ENCODE assay signal across 7 cellular contexts in the genomic region with DNA sequence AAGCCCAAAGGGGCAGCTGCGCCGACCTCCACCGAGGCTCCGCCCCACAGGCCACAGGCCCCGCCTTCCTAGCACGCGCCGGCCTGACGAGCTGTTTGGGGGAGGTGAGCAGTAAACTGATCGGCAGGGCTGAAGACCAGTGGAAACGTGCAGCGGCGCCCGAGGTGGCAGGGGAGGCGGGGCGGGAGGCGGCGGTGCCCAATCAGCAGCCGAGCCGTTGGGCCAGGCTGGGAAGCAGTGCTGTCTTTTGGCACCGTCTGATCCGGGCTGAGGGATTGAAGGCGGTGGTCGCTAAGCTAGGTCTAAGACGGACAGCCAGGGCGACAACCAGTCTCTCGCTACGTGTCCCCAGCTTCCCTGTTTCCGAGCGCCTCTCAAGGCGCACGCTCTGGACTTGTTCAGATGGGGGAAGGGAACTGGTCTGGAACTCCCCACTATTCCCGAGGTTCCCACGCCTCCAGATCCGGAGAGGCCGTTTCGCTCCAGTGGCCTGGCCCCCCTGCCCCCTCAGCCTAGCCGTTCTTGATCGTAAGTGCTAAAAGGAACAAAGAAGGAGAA. TPM values are rescaled to one million over a fixed set of nuclear protein-coding genes. Genes with fewer than 3 reads are reported as not detected.
A peak's percentile ranks its signal among the peaks of the same experiment; 100 is the strongest.
DNase-seq lines count a peak whose midpoint lies in the region; ATAC-seq and TF ChIP-seq lines count a peak whose summit lies in the region.

A gene with protein sequence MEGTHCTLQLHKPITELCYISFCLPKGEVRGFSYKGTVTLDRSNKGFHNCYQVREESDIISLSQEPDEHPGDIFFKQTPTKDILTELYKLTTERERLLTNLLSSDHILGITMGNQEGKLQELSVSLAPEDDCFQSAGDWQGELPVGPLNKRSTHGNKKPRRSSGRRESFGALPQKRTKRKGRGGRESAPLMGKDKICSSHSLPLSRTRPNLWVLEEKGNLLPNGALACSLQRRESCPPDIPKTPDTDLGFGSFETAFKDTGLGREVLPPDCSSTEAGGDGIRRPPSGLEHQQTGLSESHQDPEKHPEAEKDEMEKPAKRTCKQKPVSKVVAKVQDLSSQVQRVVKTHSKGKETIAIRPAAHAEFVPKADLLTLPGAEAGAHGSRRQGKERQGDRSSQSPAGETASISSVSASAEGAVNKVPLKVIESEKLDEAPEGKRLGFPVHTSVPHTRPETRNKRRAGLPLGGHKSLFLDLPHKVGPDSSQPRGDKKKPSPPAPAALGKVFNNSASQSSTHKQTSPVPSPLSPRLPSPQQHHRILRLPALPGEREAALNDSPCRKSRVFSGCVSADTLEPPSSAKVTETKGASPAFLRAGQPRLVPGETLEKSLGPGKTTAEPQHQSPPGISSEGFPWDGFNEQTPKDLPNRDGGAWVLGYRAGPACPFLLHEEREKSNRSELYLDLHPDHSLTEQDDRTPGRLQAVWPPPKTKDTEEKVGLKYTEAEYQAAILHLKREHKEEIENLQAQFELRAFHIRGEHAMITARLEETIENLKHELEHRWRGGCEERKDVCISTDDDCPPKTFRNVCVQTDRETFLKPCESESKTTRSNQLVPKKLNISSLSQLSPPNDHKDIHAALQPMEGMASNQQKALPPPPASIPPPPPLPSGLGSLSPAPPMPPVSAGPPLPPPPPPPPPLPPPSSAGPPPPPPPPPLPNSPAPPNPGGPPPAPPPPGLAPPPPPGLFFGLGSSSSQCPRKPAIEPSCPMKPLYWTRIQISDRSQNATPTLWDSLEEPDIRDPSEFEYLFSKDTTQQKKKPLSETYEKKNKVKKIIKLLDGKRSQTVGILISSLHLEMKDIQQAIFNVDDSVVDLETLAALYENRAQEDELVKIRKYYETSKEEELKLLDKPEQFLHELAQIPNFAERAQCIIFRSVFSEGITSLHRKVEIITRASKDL (N-terminal part only) (minus strand): TSS at position 11 of the 558 bp plus-strand sequence. CDS start 39,800 bp downstream, outside the sequence.

- peak within 1 kb of the TSS; percentile 53 for H3K27ac Mint-ChIP-seq in activated CD8-positive, alpha-beta T cell treated with anti-CD3 and anti-CD28 coated beads, Interleukin-2, amount 10 ng/mL, durations not matched to agents 7 days and 5 days

- peaks cover 15% of the 10 kb centered on the region for H3K27me3 Mint-ChIP-seq in activated CD8-positive, alpha-beta T cell treated with anti-CD3 and anti-CD28 coated beads, Interleukin-2, amount 10 ng/mL, durations not matched to agents 7 days and 5 days (ENCODE audit: low read depth)

- peak; percentile 72 for DNase-seq in NCI-H510A (lab: John Stamatoyannopoulos, UW)
- peak; percentile 89 for DNase-seq in activated CD8-positive, alpha-beta T cell treated with anti-CD3 and anti-CD28 coated beads, Interleukin-2, amount 10 ng/mL, durations not matched to agents 7 days and 5 days
- peak; percentile 98 for DNase-seq in ecto neural progenitor cell (ENCODE audit: low spot score)
- DNase-seq in stimulated activated CD4-positive, alpha-beta T cell treated with anti-CD3 and anti-CD28 coated beads, Interleukin-1b, Interleukin-23, amount 100 ng/mL, for 48 hours: peak; percentile 92

- WGBS in liver: 5% methylated on average over 39 of the region's 39 CpGs

- peak within 1 kb of the TSS; percentile 8 to 45 (median 16) for H3K4me3 ChIP-seq in liver (ENCODE audit: low read depth in 1 of 3, low read length in 3 of 3)

- CTCF ChIA-PET in activated CD8-positive, alpha-beta T cell treated with anti-CD3 and anti-CD28 coated beads, Interleukin-2, amount 10 ng/mL, durations not matched to agents 7 days and 5 days (lab: Charles Lee): interaction anchor here (0.6 to 1.0 kb wide), 2 partner anchors 21 to 31 kb away, joined by 3 read pairs; no protein-coding TSS in a partner anchor

- H3K4me1 ChIP-seq in liver (ENCODE audit: control insufficient read depth in 4 of 4, insufficient read depth in 4 of 4, low read length in 3 of 4): peaks cover 0 to 5% (median 0%) of the 10 kb centered on the region in 4 donors

- H3K4me3 Mint-ChIP-seq in activated CD8-positive, alpha-beta T cell treated with anti-CD3 and anti-CD28 coated beads, Interleukin-2, amount 10 ng/mL, durations not matched to agents 7 days and 5 days: peak within 1 kb of the TSS; percentile 69

- H3K36me3 Mint-ChIP-seq in activated CD8-positive, alpha-beta T cell treated with anti-CD3 and anti-CD28 coated beads, Interleukin-2, amount 10 ng/mL, durations not matched to agents 7 days and 5 days (ENCODE audit: low read depth): no peaks in the 10 kb centered on the region

- peaks cover 0 to 15% (median 3%) of the 10 kb centered on the region in 4 donors for H3K27me3 ChIP-seq in liver (ENCODE audit: control insufficient read depth in 4 of 4, insufficient read depth in 4 of 4, low read length in 3 of 4)

- POLR2A ChIA-PET in activated CD8-positive, alpha-beta T cell treated with anti-CD3 and anti-CD28 coated beads, Interleukin-2, amount 10 ng/mL, durations not matched to agents 7 days and 5 days (lab: Charles Lee): interaction anchor here (0.9 kb wide), 1 partner anchor 10 kb away, joined by 3 read pairs; no protein-coding TSS in a partner anchor

- ATAC-seq in GM18868 (IDR thresholded peaks at IDR 0.05; ENCODE audit: unreplicated experiment) (peak; percentile 99), HG03097 (IDR thresholded peaks at IDR 0.05; ENCODE audit: low FRiP score, unreplicated experiment) (peak; percentile 85)
- ATAC-seq in activated CD8-positive, alpha-beta T cell treated with anti-CD3 and anti-CD28 coated beads, Interleukin-2, amount 10 ng/mL, durations not matched to agents 7 days and 5 days: peak; percentile 100

- peaks cover 12% of the 10 kb centered on the region for H3K4me1 Mint-ChIP-seq in activated CD8-positive, alpha-beta T cell treated with anti-CD3 and anti-CD28 coated beads, Interleukin-2, amount 10 ng/mL, durations not matched to agents 7 days and 5 days (ENCODE audit: low read depth)

- no peaks in the 10 kb centered on the region for H3K9me3 Mint-ChIP-seq in activated CD8-positive, alpha-beta T cell treated with anti-CD3 and anti-CD28 coated beads, Interleukin-2, amount 10 ng/mL, durations not matched to agents 7 days and 5 days (ENCODE audit: insufficient read depth)

- no peak for TF ChIP-seq CTCF in liver (IDR thresholded peaks at IDR 0.05; ENCODE audit: low read depth, low read length, missing input control)

- no peaks in the 10 kb centered on the region for H3K36me3 ChIP-seq in liver (ENCODE audit: control insufficient read depth in 4 of 4, insufficient read depth in 3 of 4, low read depth in 1 of 4, low read length in 3 of 4)

- H3K9ac ChIP-seq in liver (ENCODE audit: low read depth in 1 of 2, low read length in 2 of 2): no peak within 1 kb of the TSS

- TF ChIP-seq RAD21 in liver (IDR thresholded peaks at IDR 0.05): no peak

- no peak within 1 kb of the TSS for H3K27ac ChIP-seq in liver (ENCODE audit: low read depth in 1 of 2, low read length in 2 of 2)

- no peaks in the 10 kb centered on the region for H3K9me3 ChIP-seq in liver (ENCODE audit: control insufficient read depth in 4 of 4, low read length in 3 of 4)

TF ChIP-seq in liver, 16 proteins besides CTCF, POLR2A, EP300 and RAD21:
- TF ChIP-seq HNF4G (IDR thresholded peaks at IDR 0.05): no peak
- TF ChIP-seq SP1 (IDR thresholded peaks at IDR 0.05): peak; percentile 72
- no peak for TF ChIP-seq RXRA (IDR thresholded peaks at IDR 0.05)
- TF ChIP-seq FOXA1 (IDR thresholded peaks at IDR 0.05): no peak

RNA-seq across cellular contexts. Expression of the gene that starts here (rescaled TPM):
- under 1 TPM in 1 of 2 experiments, not detected in 1; 0.05 TPM for total RNA-seq in activated CD8-positive, alpha-beta T cell treated with anti-CD3 and anti-CD28 coated beads, Interleukin-2, amount 10 ng/mL, durations not matched to agents 7 days and 5 days
- 1 to 10 TPM in 1 of 2 donors, under 1 TPM in 1; 0.84 to 5.4 TPM for total RNA-seq in liver
- polyA plus RNA-seq in liver: under 1 TPM; 0.21 to 0.22 TPM

Comparison
In these comparisons a context has a peak if more than half of its experiments do, and no peak if none do; other contexts are left out.
1. Peak in DNase-seq and ATAC-seq in activated CD8-positive, alpha-beta T cell treated with anti-CD3 and anti-CD28 coated beads, Interleukin-2, amount 10 ng/mL, durations not matched to agents 7 days and 5 days; RNA of the gene not detected or under 1 TPM.